In genomic region chr7:106071999-106072714, GRCh38 we compare ENCODE assay signal across 1 cellular context.
TF ChIP-seq lines count a peak whose summit lies in the region.

No MANE protein-coding gene starts in this region.

TF ChIP-seq in SK-N-SH, 30 proteins besides CTCF, POLR2A, EP300 and RAD21 (continued from another document):
- TF ChIP-seq USF1 (IDR thresholded peaks at IDR 0.05; ENCODE audit: borderline replicate concordance, low read depth) = no peak
- TF ChIP-seq POLR2AphosphoS5 (IDR thresholded peaks at IDR 0.05; ENCODE audit: low read depth, low read length) = no peak
- TF ChIP-seq RXRA (IDR thresholded peaks at IDR 0.05; ENCODE audit: borderline replicate concordance, low read depth) = no peak
- no peak for TF ChIP-seq JUND (IDR thresholded peaks at IDR 0.05)
- TF ChIP-seq FOSL2 (IDR thresholded peaks at IDR 0.05; ENCODE audit: borderline replicate concordance, low read depth) = no peak
- peak; percentile 91 for TF ChIP-seq RCOR1 (IDR thresholded peaks at IDR 0.05; ENCODE audit: low read length)
- peak; percentile 26; the same call in 1 of the 2 replicates for TF ChIP-seq MXI1 (IDR thresholded peaks at IDR 0.05; ENCODE audit: low read depth, low read length)
- TF ChIP-seq GABPA (IDR thresholded peaks at IDR 0.05; ENCODE audit: low read depth) = no peak
- peak; percentile 65; the same call in 1 of the 2 replicates for TF ChIP-seq NFIC (IDR thresholded peaks at IDR 0.05; ENCODE audit: borderline replicate concordance)
- peak; percentile 83 for TF ChIP-seq PBX3 (IDR thresholded peaks at IDR 0.05)
- TF ChIP-seq YY1 (IDR thresholded peaks at IDR 0.05; ENCODE audit: low read depth) = no peak
- no peak for TF ChIP-seq TAF1 (IDR thresholded peaks at IDR 0.05; ENCODE audit: borderline replicate concordance, low read depth, low read length)
- TF ChIP-seq SMC3 (IDR thresholded peaks at IDR 0.05; ENCODE audit: low read depth, low read length) = no peak
- TF ChIP-seq FOXJ3 (CRISPR knock-in tag; IDR thresholded peaks at IDR 0.05) = no peak; the same call in 1 of the 2 replicates
- no peak for TF ChIP-seq NRF1 (IDR thresholded peaks at IDR 0.05; ENCODE audit: low read depth, low read length)
